Comparison of ENCODE assay signal across 26 cellular contexts in the genomic region with DNA sequence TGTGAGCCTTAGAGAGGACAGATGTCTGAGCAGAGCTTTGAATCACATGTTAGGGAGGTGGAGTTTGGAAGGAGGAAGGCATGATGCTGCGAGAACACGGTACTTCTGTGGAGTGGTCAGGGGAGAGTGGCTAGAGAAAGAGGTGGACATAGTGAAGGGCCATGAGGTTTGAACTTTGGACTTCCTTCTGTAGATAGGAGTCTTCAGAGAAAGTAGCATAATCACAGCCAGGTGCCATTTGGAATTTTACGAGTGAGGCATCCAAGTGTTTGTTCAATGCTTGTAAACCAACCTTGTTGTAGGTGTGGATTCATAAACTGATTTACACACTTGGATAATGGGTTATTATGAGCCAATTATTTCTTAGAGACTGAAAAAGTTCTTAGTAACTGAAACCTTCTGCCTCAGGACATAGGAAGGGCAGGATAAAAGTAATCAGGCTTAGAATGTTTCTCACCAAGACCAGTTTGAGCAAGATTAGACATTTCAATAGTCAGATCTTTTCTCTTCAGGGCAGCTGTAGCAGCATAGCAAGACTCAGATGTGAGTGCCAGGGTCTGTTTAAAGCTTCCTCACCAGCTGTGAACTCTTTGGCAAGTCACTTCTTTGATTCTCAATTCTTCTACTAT.
A peak's percentile ranks its signal among the peaks of the same experiment; 100 is the strongest.
DNase-seq lines count a peak whose midpoint lies in the region; ATAC-seq and TF ChIP-seq lines count a peak whose summit lies in the region.
"Had no signal": no experiment of that assay in that cellular context is flagged by ENCODE, and none has a peak within 500 bp of the region (broad histone marks: within the 10 kb centered on the region; RNA-seq: fewer than 3 reads in every experiment).

No MANE protein-coding gene starts in this region.

- H3K4me1 ChIP-seq in CD8-positive, alpha-beta T cell (ENCODE audit: insufficient read depth, low read length): peaks cover 18% of the 10 kb centered on the region

- H3K27ac Mint-ChIP-seq in CD8-positive, alpha-beta T cell: peak overlapping the region; percentile 3
- peak overlapping the region; percentile 4 to 13 (median 13) for H3K27ac Mint-ChIP-seq in nephron
- H3K27ac Mint-ChIP-seq: activated naive CD4-positive, alpha-beta T cell treated with anti-CD3 and anti-CD28 coated beads for 36 hours; dendritic cell treated with granulocyte-macrophage colony-stimulating factor and Interleukin-4, amounts not matched to agents 40 ng/mL and 50 ng/mL, for 4 days; GM23338 had no signal

- H3K9me3 ChIP-seq in CD8-positive, alpha-beta T cell (ENCODE audit: low read length): no peaks in the 10 kb centered on the region
- H3K9me3 ChIP-seq: SK-N-SH had no signal

- H3K4me3 ChIP-seq in CD8-positive, alpha-beta T cell (ENCODE audit: low read depth, low read length): no peak overlapping the region
- H3K4me3 ChIP-seq: GM23338 had no signal

- intact Hi-C loops in CD8-positive, alpha-beta T cell (cut with DNase I, micrococcal nuclease): no loop called here

- TF ChIP-seq CTCF in CD8-positive, alpha-beta T cell (IDR thresholded peaks at IDR 0.05): no peak
- TF ChIP-seq CTCF in nephron (IDR thresholded peaks at IDR 0.05; ENCODE audit: unreplicated experiment in 3 of 3): no peak

- no peak overlapping the region for H3K27ac ChIP-seq in CD8-positive, alpha-beta T cell (ENCODE audit: low read depth, low read length)

- no peaks in the 10 kb centered on the region for H3K36me3 Mint-ChIP-seq in CD8-positive, alpha-beta T cell
- H3K36me3 Mint-ChIP-seq in nephron (ENCODE audit: low read depth): no peaks in the 10 kb centered on the region

- POLR2A ChIA-PET in CD8-positive, alpha-beta T cell (lab: Charles Lee): no interaction called here

- no peaks in the 10 kb centered on the region for H3K27me3 Mint-ChIP-seq in CD8-positive, alpha-beta T cell (ENCODE audit: low read depth)
- no peaks in the 10 kb centered on the region for H3K27me3 Mint-ChIP-seq in nephron (ENCODE audit: low read depth)
- H3K27me3 Mint-ChIP-seq: dendritic cell treated with granulocyte-macrophage colony-stimulating factor and Interleukin-4, amounts not matched to agents 40 ng/mL and 50 ng/mL, for 4 days had no signal

- no peaks in the 10 kb centered on the region for H3K36me3 ChIP-seq in CD8-positive, alpha-beta T cell (ENCODE audit: insufficient read depth, low read length)

- DNase-seq in CD8-positive, alpha-beta T cell: no peak
- peak; percentile 71 for DNase-seq in LoVo (ENCODE audit: low spot score)
- no peak for DNase-seq in activated CD4-positive, alpha-beta T cell treated with anti-CD3 and anti-CD28 coated beads, Interleukin-2, amount 50 U/mL, for 48 hours
- DNase-seq: activated CD4-positive, alpha-beta T cell treated with anti-CD3 and anti-CD28 coated beads for 4 hours; activated naive CD4-positive, alpha-beta T cell treated with anti-CD3 and anti-CD28 coated beads for 36 hours; activated T-cell treated with anti-CD3 and anti-CD28 coated beads, Interleukin-2, amount 50 U/mL, for 48 hours; anterior cingulate cortex; CD8-positive, alpha-beta memory T cell; DND-41; head of caudate nucleus; KG1; left cardiac atrium; midbrain; NCI-H524 treated with DMSO at 0.1 percent for 48 hours; posterior cingulate gyrus; SK-N-SH; stimulated activated CD4-positive, alpha-beta T cell treated with anti-CD3 and anti-CD28 coated beads, Interleukin-15, amount 100 ng/mL, for 24 hours; stimulated activated naive CD8-positive, alpha-beta T cell treated with anti-CD3 and anti-CD28 coated beads, Interleukin-15, Interleukin-2, amounts not matched to agents 100 U/mL and 50 U/mL, for 24 hours had no signal

- H3K4me1 Mint-ChIP-seq in CD8-positive, alpha-beta T cell (ENCODE audit: low read depth): peaks cover 31% of the 10 kb centered on the region
- H3K4me1 Mint-ChIP-seq in nephron: peaks cover 24% of the 10 kb centered on the region

- no peak for ATAC-seq in CD8-positive, alpha-beta T cell
- ATAC-seq in esophagus mucosa (peak; percentile 65), GM18909 (IDR thresholded peaks at IDR 0.05; ENCODE audit: poor library complexity, unreplicated experiment) (no peak), GM21447 (IDR thresholded peaks at IDR 0.05; ENCODE audit: unreplicated experiment) (no peak)
- ATAC-seq: GM23338; left cardiac atrium; sciatic nerve; stimulated activated naive CD8-positive, alpha-beta T cell treated with anti-CD3 and anti-CD28 coated beads, Interleukin-15, Interleukin-2, amounts not matched to agents 100 U/mL and 50 U/mL, for 24 hours had no signal

- CTCF ChIA-PET in CD8-positive, alpha-beta T cell (lab: Charles Lee): interaction anchor here (0.8 to 2.0 kb wide), 5 partner anchors 9 to 410 kb away, joined by 3 to 7 read pairs (median 3); no protein-coding TSS in a partner anchor

- peaks cover 2% of the 10 kb centered on the region for H3K9me3 Mint-ChIP-seq in CD8-positive, alpha-beta T cell
- no peaks in the 10 kb centered on the region for H3K9me3 Mint-ChIP-seq in nephron
- H3K9me3 Mint-ChIP-seq: activated naive CD4-positive, alpha-beta T cell treated with anti-CD3 and anti-CD28 coated beads for 36 hours had no signal

- H3K27me3 ChIP-seq in CD8-positive, alpha-beta T cell (ENCODE audit: insufficient read depth, low read length): no peaks in the 10 kb centered on the region

- H3K4me3 Mint-ChIP-seq in CD8-positive, alpha-beta T cell: no peak overlapping the region
- no peak overlapping the region for H3K4me3 Mint-ChIP-seq in nephron
- H3K4me3 Mint-ChIP-seq: activated naive CD4-positive, alpha-beta T cell treated with anti-CD3 and anti-CD28 coated beads for 36 hours; dendritic cell treated with granulocyte-macrophage colony-stimulating factor and Interleukin-4, amounts not matched to agents 40 ng/mL and 50 ng/mL, for 4 days; GM23338; neural crest cell had no signal
